8 cellular contexts compared by ENCODE assay signal in the genomic region with DNA sequence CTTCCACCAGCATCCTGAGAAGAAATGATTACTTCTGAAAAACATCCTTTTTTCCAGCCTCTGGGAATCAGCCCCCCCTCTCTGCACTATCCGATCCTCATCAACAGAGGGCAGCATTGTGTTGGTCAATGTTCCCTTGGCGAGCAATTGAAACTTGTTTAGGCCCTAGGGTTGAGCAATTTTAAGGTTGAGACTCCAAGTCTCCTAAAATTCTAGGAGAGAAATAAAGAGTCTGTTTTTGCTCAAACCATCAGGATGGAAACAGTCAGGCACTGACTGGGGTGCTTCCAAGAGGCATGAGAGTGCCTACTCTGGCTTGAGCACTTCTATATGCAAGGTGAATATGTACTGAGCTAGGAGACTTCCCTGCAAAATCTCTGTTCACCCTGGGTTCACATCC. TPM values are rescaled to one million over a fixed set of nuclear protein-coding genes. Genes with fewer than 3 reads are reported as not detected.
DNase-seq lines count a peak whose midpoint lies in the region; ATAC-seq and TF ChIP-seq lines count a peak whose summit lies in the region.

No MANE protein-coding gene starts in this region.

- ATAC-seq in GM19438 (IDR thresholded peaks at IDR 0.05; ENCODE audit: low read depth, unreplicated experiment) (peak; percentile 52), HG03342 (IDR thresholded peaks at IDR 0.05; ENCODE audit: unreplicated experiment) (peak; percentile 36), left lobe of liver (peak; percentile 99)

- no TSS peak for BruUV-seq in OCI-LY7 (replicated peaks; lab: Mats Ljungman, UMichigan)

- no peak overlapping the region for H3K4me3 Mint-ChIP-seq in chondrocyte (ENCODE audit: unreplicated experiment)

- CTCF ChIA-PET in OCI-LY7 (lab: Charles Lee; ENCODE audit: unreplicated experiment), result interaction anchor here (0.7 to 1.8 kb wide), 9 partner anchors 10 to 490 kb away, joined by 3 to 6 read pairs (median 5); a partner anchor contains a TSS

- POLR2A ChIA-PET in OCI-LY7 (lab: Charles Lee), result interaction anchor here (1.1 to 1.8 kb wide), 10 partner anchors 9 to 103 kb away, joined by 3 to 10 read pairs (median 4); a partner anchor contains a TSS

- H3K9me3 ChIP-seq in OCI-LY7 (ENCODE audit: low read length), result no peaks in the 10 kb centered on the region
- no peaks in the 10 kb centered on the region for H3K9me3 ChIP-seq in tibial artery

- H3K27ac ChIP-seq in OCI-LY7 (ENCODE audit: low read depth, low read length, poor library complexity, severe bottlenecking) (peak overlapping the region; percentile 16), tibial artery (no peak overlapping the region)

- peak overlapping the region; percentile 55 for H3K4me2 ChIP-seq in OCI-LY7 (ENCODE audit: low read length)

- no peaks in the 10 kb centered on the region for H3K27me3 ChIP-seq in tibial artery

- H4K20me1 ChIP-seq in OCI-LY7 (ENCODE audit: insufficient read depth, low read length), result no peaks in the 10 kb centered on the region

- H2AFZ ChIP-seq in OCI-LY7 (ENCODE audit: low read length), result peak overlapping the region; percentile 90

- H3K4me3 ChIP-seq in OCI-LY7 (ENCODE audit: low read depth, low read length, poor library complexity, severe bottlenecking) (peak overlapping the region; percentile 7), tibial artery (no peak overlapping the region)

- H3K36me3 ChIP-seq in OCI-LY7 (ENCODE audit: insufficient read depth, low read length) (no peaks in the 10 kb centered on the region), tibial artery (no peaks in the 10 kb centered on the region)

- H3K4me1 ChIP-seq in OCI-LY7 (ENCODE audit: insufficient read depth, low read length, poor library complexity, severe bottlenecking) (peaks cover 10% of the 10 kb centered on the region), tibial artery (no peaks in the 10 kb centered on the region)

- no peaks in the 10 kb centered on the region for H3K27me3 Mint-ChIP-seq in chondrocyte (ENCODE audit: low read depth)

- DNase-seq in NCI-H1436 (lab: John Stamatoyannopoulos, UW) (peak; percentile 23), NCI-H1436 treated with DMSO at 0.1 percent for 48 hours (lab: John Stamatoyannopoulos, UW) (no peak), OCI-LY7 (ENCODE audit: low spot score) (peak; percentile 71), chondrocyte (ENCODE audit: low spot score) (no peak), left lobe of liver (ENCODE audit: low spot score) (peak; percentile 58), tibial artery (peak in 1 of 2 donors; percentile 42)

- H3K36me3 Mint-ChIP-seq in chondrocyte (ENCODE audit: low read depth), result no peaks in the 10 kb centered on the region

- no peaks in the 10 kb centered on the region for H3K9me2 ChIP-seq in OCI-LY7 (ENCODE audit: insufficient read depth, low read length)

- H3K4me1 Mint-ChIP-seq in chondrocyte (ENCODE audit: low read depth), result peaks cover 10% of the 10 kb centered on the region

- intact Hi-C loops in OCI-LY7 (cut with micrococcal nuclease; ENCODE audit: unreplicated experiment) (loop anchor here (1.0 kb wide), 6 partner anchors 30 to 490 kb away; a partner anchor contains a TSS), tibial artery (cut with DNase I; ENCODE audit: low total_unique reads) (loop anchor here (5.0 to 10.0 kb wide), 2 partner anchors 54 to 99 kb away; no protein-coding TSS in a partner anchor)

- H3K27ac Mint-ChIP-seq in chondrocyte (ENCODE audit: unreplicated experiment), result no peak overlapping the region

- peaks cover under 1% of the 10 kb centered on the region for H3K9me3 Mint-ChIP-seq in chondrocyte (ENCODE audit: low read depth)

- TF ChIP-seq CTCF in OCI-LY7 (conservative IDR thresholded peaks at IDR 0.05; ENCODE audit: low read length), result peak; percentile 99
- TF ChIP-seq CTCF in chondrocyte (IDR thresholded peaks at IDR 0.05), result peak; percentile 94
- peak; percentile 73 to 84 for TF ChIP-seq CTCF in tibial artery (IDR thresholded peaks at IDR 0.05)

- H3K79me2 ChIP-seq in OCI-LY7 (ENCODE audit: insufficient read depth, low read depth, low read length), result no peaks in the 10 kb centered on the region

RNA-seq across cellular contexts. Expression of a gene that starts 12.4 kb away (rescaled TPM):
- total RNA-seq in OCI-LY7 (2014; rRNA removed; shearing (Covaris generic)), result 221 and 258 TPM in 2 replicates
- total RNA-seq in OCI-LY7 (2022) (419 and 461 TPM in 2 replicates), chondrocyte (15.7 to 39.6 TPM (median 37.4 TPM) in 3 replicates), left lobe of liver (24.7 TPM)

Comparison
In these comparisons a context has a peak if more than half of its experiments do, and no peak if none do; other contexts are left out.
1. DNase-seq: peak in NCI-H1436 (single experiment), OCI-LY7 (single experiment) and left lobe of liver (single experiment); none in NCI-H1436 treated with DMSO at 0.1 percent for 48 hours (single experiment) and chondrocyte (single experiment).
2. ATAC-seq: peak in every context shown above with its lines; median percentile 99 in left lobe of liver; 52 in GM19438; 36 in HG03342.
3. Peak in every context shown above with its lines, with median percentiles within 50 percentile points of each other: CTCF ChIP-seq.